In genomic region chr6:167747645-167748044, GRCh38 we compare ENCODE assay signal across 28 cellular contexts.
"Had no signal": no experiment of that assay in that cellular context is flagged by ENCODE, and none has a peak within 500 bp of the region (broad histone marks: within the 10 kb centered on the region; RNA-seq: fewer than 3 reads in every experiment).

No MANE protein-coding gene starts in this region.

- H3K79me2 ChIP-seq: parathyroid adenoma had no signal

- FAIRE-seq: colon, keratinocyte had no signal

- H3K4me1 Mint-ChIP-seq: immature natural killer cell had no signal

- H3K27me3 ChIP-seq: foreskin keratinocyte, right atrium auricular region, tibial nerve, upper lobe of right lung, uterus had no signal

- H3K27ac Mint-ChIP-seq: immature natural killer cell; naive thymus-derived CD8-positive, alpha-beta T cell; stimulated activated naive B cell treated with anti-CD40 and anti-IgM and Interleukin-4, amounts not matched to agents 10 μg/mL and 1 μg/mL and 100 μg/mL, for 72 hours; stimulated activated naive CD8-positive, alpha-beta T cell treated with anti-CD3 and anti-CD28 coated beads, Interleukin-15, Interleukin-2, amounts not matched to agents 100 ng/mL and 50 ng/mL, for 24 hours had no signal

- H3K27ac ChIP-seq: dorsolateral prefrontal cortex, epithelial cell of prostate, foreskin keratinocyte, heart right ventricle, lower lobe of right lung, parathyroid adenoma, right atrium auricular region, skin epidermis, thoracic aorta, tibial nerve, upper lobe of right lung had no signal

- H3K4me3 Mint-ChIP-seq: immature natural killer cell; naive thymus-derived CD8-positive, alpha-beta T cell; stimulated activated naive B cell treated with anti-CD40 and anti-IgM and Interleukin-4, amounts not matched to agents 10 μg/mL and 1 μg/mL and 100 μg/mL, for 72 hours; stimulated activated naive CD8-positive, alpha-beta T cell treated with anti-CD3 and anti-CD28 coated beads, Interleukin-15, Interleukin-2, amounts not matched to agents 100 ng/mL and 50 ng/mL, for 24 hours had no signal

- H3K4me3 ChIP-seq: dorsolateral prefrontal cortex, heart right ventricle, lower lobe of right lung, prostate gland, right atrium auricular region, skin epidermis, thoracic aorta, tibial nerve, upper lobe of right lung, uterus had no signal

- H3K9me3 Mint-ChIP-seq: immature natural killer cell; stimulated activated naive B cell treated with anti-CD40 and anti-IgM and Interleukin-4, amounts not matched to agents 10 μg/mL and 1 μg/mL and 100 μg/mL, for 72 hours; stimulated activated naive CD8-positive, alpha-beta T cell treated with anti-CD3 and anti-CD28 coated beads, Interleukin-15, Interleukin-2, amounts not matched to agents 100 ng/mL and 50 ng/mL, for 24 hours had no signal

- H3K27me3 Mint-ChIP-seq: stimulated activated naive CD8-positive, alpha-beta T cell treated with anti-CD3 and anti-CD28 coated beads, Interleukin-15, Interleukin-2, amounts not matched to agents 100 ng/mL and 50 ng/mL, for 24 hours had no signal

- DNase-seq: central memory CD4-positive, alpha-beta T cell; dorsolateral prefrontal cortex; effector CD4-positive, alpha-beta T cell; foreskin keratinocyte; glutamatergic neuron; heart right ventricle; hippocampal formation; immature natural killer cell; left ventricle myocardium superior; lower lobe of right lung; midbrain; naive thymus-derived CD8-positive, alpha-beta T cell; stimulated activated CD4-positive, alpha-beta T cell treated with anti-CD3 and anti-CD28 coated beads, Interleukin-15, amount 100 ng/mL, for 24 hours; stimulated activated CD4-positive, alpha-beta T cell treated with anti-CD3 and anti-CD28 coated beads, Interleukin-2, amount 100 ng/mL, for 48 hours; stimulated activated naive B cell treated with anti-CD40 and anti-IgM and Interleukin-4, amounts not matched to agents 10 μg/mL and 1 μg/mL and 100 μg/mL, for 72 hours; upper lobe of right lung; uterus had no signal

- H3K4me1 ChIP-seq: foreskin keratinocyte had no signal

- H3K36me3 Mint-ChIP-seq: immature natural killer cell; naive thymus-derived CD8-positive, alpha-beta T cell; stimulated activated naive B cell treated with anti-CD40 and anti-IgM and Interleukin-4, amounts not matched to agents 10 μg/mL and 1 μg/mL and 100 μg/mL, for 72 hours had no signal

- H3K9me3 ChIP-seq: lower lobe of right lung, prostate gland, thoracic aorta, upper lobe of right lung, uterus had no signal

- H2AFZ ChIP-seq: parathyroid adenoma had no signal

- ATAC-seq: esophagus mucosa; foreskin keratinocyte; heart right ventricle; left ventricle myocardium superior; lower lobe of right lung; naive thymus-derived CD8-positive, alpha-beta T cell; stimulated activated naive B cell treated with anti-CD40 and anti-IgM and Interleukin-4, amounts not matched to agents 10 μg/mL and 1 μg/mL and 100 μg/mL, for 72 hours; upper lobe of right lung had no signal

- H3K9ac ChIP-seq: parathyroid adenoma had no signal

- H3K36me3 ChIP-seq: heart right ventricle, lower lobe of right lung, prostate gland, right atrium auricular region, thoracic aorta, tibial nerve, upper lobe of right lung, uterus had no signal
